Comparison of ENCODE assay signal across 8 cellular contexts in genomic region chr14:95597784-95598204, GRCh38.
DNase-seq lines count a peak whose midpoint lies in the region; ATAC-seq lines count a peak whose summit lies in the region.

No MANE protein-coding gene starts in this region.

- H3K4me1 ChIP-seq in HAP-1 (peaks cover 9% of the 10 kb centered on the region), iPS DF 6.9 (ENCODE audit: control insufficient read depth, insufficient read depth, low read length) (peaks cover 4% of the 10 kb centered on the region; the same call in 1 of the 2 replicates)

- no peak for ATAC-seq in HG02852 (IDR thresholded peaks at IDR 0.05; ENCODE audit: unreplicated experiment)

- WGBS in iPS DF 6.9 (ENCODE audit: insufficient coverage, insufficient read length) = no CpG with 5 or more reads among the region's 19 CpGs

- H3K4me3 ChIP-seq in HAP-1 = 0 out of 2 replicates have a peak overlapping the region, but pooled peaks have one; percentile 5
- H3K4me3 ChIP-seq in iPS DF 6.9 (ENCODE audit: low read length) = no peak overlapping the region; the same call in 1 of the 2 replicates

- H3K27me3 ChIP-seq in HAP-1 (ENCODE audit: low read depth) (no peaks in the 10 kb centered on the region; the same call in 1 of the 2 replicates), iPS DF 6.9 (ENCODE audit: control insufficient read depth, insufficient read depth, low read length) (no peaks in the 10 kb centered on the region)

- in situ Hi-C loops in HAP-1 (cut with MboI; ENCODE audit: low sequenced_read_pairs) = no loop called here

- H3K27ac ChIP-seq in iPS DF 6.9 (ENCODE audit: low read length) = no peak overlapping the region

- H3K36me3 ChIP-seq in HAP-1 (replicated peaks) (no peaks in the 10 kb centered on the region), iPS DF 6.9 (ENCODE audit: control insufficient read depth, insufficient read depth, low read length) (no peaks in the 10 kb centered on the region)

- no peaks in the 10 kb centered on the region for H3K9me3 ChIP-seq in HAP-1
- no peaks in the 10 kb centered on the region for H3K9me3 ChIP-seq in iPS DF 6.9 (ENCODE audit: control insufficient read depth, insufficient read depth, low read length)

- DNase-seq in COLO668 (lab: John Stamatoyannopoulos, UW; ENCODE audit: unreplicated experiment) = peak; percentile 68
- DNase-seq in HAP-1 (ENCODE audit: low spot score in 2 of 2) = peak; percentile 50 to 67
- DNase-seq in NCI-H774 (lab: John Stamatoyannopoulos, UW) = peak; percentile 50
- DNase-seq in iPS DF 6.9 (ENCODE audit: low read depth, low spot score) = peak; percentile 37
- no peak for DNase-seq in AML-193 (lab: John Stamatoyannopoulos, UW)
- DNase-seq in SIG-M5 treated with dmso at 0.1 percent for 504 hours (lab: John Stamatoyannopoulos, UW; ENCODE audit: unreplicated experiment) = no peak
- DNase-seq in stimulated activated CD8-positive, alpha-beta memory T cell treated with anti-CD3 and anti-CD28 coated beads, Interleukin-4, amount 100 ng/mL, for 48 hours = no peak

Comparison
In these comparisons a context has a peak if more than half of its experiments do, and no peak if none do; other contexts are left out.
1. DNase-seq: peak in COLO668 (single experiment), HAP-1 (2 of 2), NCI-H774 (single experiment) and iPS DF 6.9 (single experiment); none in AML-193 (0 of 2), SIG-M5 treated with dmso at 0.1 percent for 504 hours (single experiment) and stimulated activated CD8-positive, alpha-beta memory T cell treated with anti-CD3 and anti-CD28 coated beads, Interleukin-4, amount 100 ng/mL, for 48 hours (single experiment).